8 cellular contexts compared by ENCODE assay signal in the genomic region with DNA sequence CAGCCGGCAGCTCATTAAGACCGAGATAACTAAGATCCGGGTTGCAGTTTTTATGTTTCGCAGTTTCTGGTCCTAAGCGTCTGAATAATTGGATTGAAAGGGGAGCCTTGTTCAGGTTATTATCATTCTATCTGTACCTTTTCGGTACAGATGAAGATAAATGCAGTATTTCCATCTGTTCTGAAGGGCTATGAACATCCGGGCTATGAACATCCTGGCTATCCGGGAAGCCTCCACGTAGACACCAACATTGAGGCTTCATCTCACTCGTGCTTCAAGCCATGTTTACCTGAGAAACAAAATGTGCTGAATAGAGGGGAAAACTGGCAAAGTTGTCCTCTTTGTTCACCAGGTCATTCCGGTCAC. TPM values are rescaled to one million over a fixed set of nuclear protein-coding genes. Genes with fewer than 3 reads are reported as not detected.
DNase-seq lines count a peak whose midpoint lies in the region; ATAC-seq lines count a peak whose summit lies in the region.

No MANE protein-coding gene starts in this region.

- H3K27ac Mint-ChIP-seq in activated naive CD4-positive, alpha-beta T cell treated with anti-CD3 and anti-CD28 coated beads, Interleukin-2, amount 10 ng/mL, durations not matched to agents 7 days and 5 days = peak overlapping the region; percentile 91
- H3K27ac Mint-ChIP-seq in T-helper 17 cell = peak overlapping the region; percentile 93
- peak overlapping the region; percentile 91 for H3K27ac Mint-ChIP-seq in stimulated activated naive CD8-positive, alpha-beta T cell treated with anti-CD3 and anti-CD28 coated beads, Interleukin-15, Interleukin-2, amounts not matched to agents 100 ng/mL and 50 ng/mL, for 24 hours

- H3K9me3 ChIP-seq in T-helper 17 cell (ENCODE audit: control insufficient read depth, low read length, poor library complexity, severe bottlenecking) (no peaks in the 10 kb centered on the region), right cardiac atrium (ENCODE audit: control insufficient read depth, low read length) (no peaks in the 10 kb centered on the region)

- no peak overlapping the region for H3K27ac ChIP-seq in right cardiac atrium (ENCODE audit: low read length)

- H3K4me1 ChIP-seq in right cardiac atrium (ENCODE audit: control insufficient read depth, insufficient read depth, low read length) = peaks cover 7% of the 10 kb centered on the region

- peak overlapping the region; percentile 95 for H3K4me3 ChIP-seq in right cardiac atrium (ENCODE audit: low read length)

- H3K27me3 ChIP-seq in right cardiac atrium (ENCODE audit: control insufficient read depth, insufficient read depth) = no peaks in the 10 kb centered on the region

- CTCF ChIA-PET in activated naive CD4-positive, alpha-beta T cell treated with anti-CD3 and anti-CD28 coated beads, Interleukin-2, amount 10 ng/mL, durations not matched to agents 7 days and 5 days (lab: Charles Lee) = interaction anchor here (0.8 to 3.2 kb wide), 10 partner anchors 39 to 394 kb away, joined by 3 to 22 read pairs (median 4); no protein-coding TSS in a partner anchor

- intact Hi-C loops in right cardiac atrium (cut with DNase I) = loop anchor here (1.0 to 5.0 kb wide), 4 partner anchors 41 to 172 kb away; no protein-coding TSS in a partner anchor

- peak overlapping the region; percentile 87 for H3K4me3 Mint-ChIP-seq in activated naive CD4-positive, alpha-beta T cell treated with anti-CD3 and anti-CD28 coated beads, Interleukin-2, amount 10 ng/mL, durations not matched to agents 7 days and 5 days
- H3K4me3 Mint-ChIP-seq in T-helper 17 cell = peak overlapping the region; percentile 97
- peak overlapping the region; percentile 87 for H3K4me3 Mint-ChIP-seq in stimulated activated naive CD8-positive, alpha-beta T cell treated with anti-CD3 and anti-CD28 coated beads, Interleukin-15, Interleukin-2, amounts not matched to agents 100 ng/mL and 50 ng/mL, for 24 hours

- DNase-seq in activated naive CD4-positive, alpha-beta T cell treated with anti-CD3 and anti-CD28 coated beads, Interleukin-2, amount 10 ng/mL, durations not matched to agents 7 days and 5 days = no peak
- DNase-seq in activated naive CD4-positive, alpha-beta T cell treated with Interleukin-2 at 50 U/mL for 16 hours = no peak
- DNase-seq in T-helper 17 cell = no peak
- DNase-seq in right cardiac atrium = no peak
- no peak for DNase-seq in dedifferentiated amniotic fluid mesenchymal stem cell (ENCODE audit: extremely low spot score)
- DNase-seq in ureter (ENCODE audit: low spot score) = no peak

- WGBS in right cardiac atrium = 10% methylated on average over 11 of the region's 11 CpGs

- peaks cover 1% of the 10 kb centered on the region for H3K36me3 Mint-ChIP-seq in activated naive CD4-positive, alpha-beta T cell treated with anti-CD3 and anti-CD28 coated beads, Interleukin-2, amount 10 ng/mL, durations not matched to agents 7 days and 5 days
- H3K36me3 Mint-ChIP-seq in T-helper 17 cell (ENCODE audit: low read depth) = no peaks in the 10 kb centered on the region
- no peaks in the 10 kb centered on the region for H3K36me3 Mint-ChIP-seq in stimulated activated naive CD8-positive, alpha-beta T cell treated with anti-CD3 and anti-CD28 coated beads, Interleukin-15, Interleukin-2, amounts not matched to agents 100 ng/mL and 50 ng/mL, for 24 hours (ENCODE audit: low read depth)

- ATAC-seq in HG03097 (IDR thresholded peaks at IDR 0.05; ENCODE audit: low FRiP score, unreplicated experiment) = peak; percentile 16
- peak; percentile 14 for ATAC-seq in T-helper 17 cell
- ATAC-seq in right cardiac atrium = peak in 1 of 2 donors; percentile 6

- H3K9me3 Mint-ChIP-seq in activated naive CD4-positive, alpha-beta T cell treated with anti-CD3 and anti-CD28 coated beads, Interleukin-2, amount 10 ng/mL, durations not matched to agents 7 days and 5 days = no peaks in the 10 kb centered on the region
- H3K9me3 Mint-ChIP-seq in stimulated activated naive CD8-positive, alpha-beta T cell treated with anti-CD3 and anti-CD28 coated beads, Interleukin-15, Interleukin-2, amounts not matched to agents 100 ng/mL and 50 ng/mL, for 24 hours = no peaks in the 10 kb centered on the region

- peaks cover 7% of the 10 kb centered on the region for H3K4me1 Mint-ChIP-seq in activated naive CD4-positive, alpha-beta T cell treated with anti-CD3 and anti-CD28 coated beads, Interleukin-2, amount 10 ng/mL, durations not matched to agents 7 days and 5 days
- peaks cover 23% of the 10 kb centered on the region for H3K4me1 Mint-ChIP-seq in T-helper 17 cell
- peaks cover 19% of the 10 kb centered on the region for H3K4me1 Mint-ChIP-seq in stimulated activated naive CD8-positive, alpha-beta T cell treated with anti-CD3 and anti-CD28 coated beads, Interleukin-15, Interleukin-2, amounts not matched to agents 100 ng/mL and 50 ng/mL, for 24 hours (ENCODE audit: low read depth)

- H3K27me3 Mint-ChIP-seq in activated naive CD4-positive, alpha-beta T cell treated with anti-CD3 and anti-CD28 coated beads, Interleukin-2, amount 10 ng/mL, durations not matched to agents 7 days and 5 days = no peaks in the 10 kb centered on the region
- no peaks in the 10 kb centered on the region for H3K27me3 Mint-ChIP-seq in T-helper 17 cell
- H3K27me3 Mint-ChIP-seq in stimulated activated naive CD8-positive, alpha-beta T cell treated with anti-CD3 and anti-CD28 coated beads, Interleukin-15, Interleukin-2, amounts not matched to agents 100 ng/mL and 50 ng/mL, for 24 hours = no peaks in the 10 kb centered on the region

RNA-seq across cellular contexts. Expression of a gene that starts 0.4 kb away (rescaled TPM):
- total RNA-seq in T-helper 17 cell (10 to 100 TPM; 73.4 to 88.6 TPM), right cardiac atrium (10 to 100 TPM; 35.3 to 40.9 (median 37.3) TPM), ureter (89.5 TPM)
- 18.1 TPM for polyA plus RNA-seq in right cardiac atrium

RNA-seq across cellular contexts. Expression of a gene that starts 40.1 kb away (rescaled TPM):
- total RNA-seq in T-helper 17 cell = 10 to 100 TPM; 46.0 to 64.4 TPM
- 1 to 10 TPM; 4.5 to 8.0 (median 7.6) TPM for total RNA-seq in right cardiac atrium
- polyA plus RNA-seq in right cardiac atrium = 11.0 TPM
- total RNA-seq in ureter = 42.1 TPM
